In genomic region chr7:131235489-131236317, GRCh38 we compare ENCODE assay signal across 8 cellular contexts.
DNase-seq lines count a peak whose midpoint lies in the region; ATAC-seq and TF ChIP-seq lines count a peak whose summit lies in the region.

No MANE protein-coding gene starts in this region.

- DNase-seq in A172 (ENCODE audit: low spot score): peak; percentile 98
- peak; percentile 13 to 86 for DNase-seq in activated CD4-positive, alpha-beta T cell treated with anti-CD3 and anti-CD28 coated beads, Interleukin-2, amount 50 U/mL, for 24 hours (ENCODE audit: low read depth in 1 of 2, low spot score in 1 of 2)
- peak; percentile 86 for DNase-seq in dedifferentiated amniotic fluid mesenchymal stem cell (ENCODE audit: extremely low spot score)
- peak; percentile 64 for DNase-seq in natural killer cell
- DNase-seq in stimulated activated naive CD8-positive, alpha-beta T cell treated with anti-CD3 and anti-CD28 coated beads, Interleukin-15, amount 100 ng/mL, for 72 hours: peak; percentile 68 to 86

- H3K27me3 Mint-ChIP-seq in natural killer cell (ENCODE audit: low read depth in 2 of 2): no peaks in the 10 kb centered on the region
- no peaks in the 10 kb centered on the region for H3K27me3 Mint-ChIP-seq in stimulated activated naive CD8-positive, alpha-beta T cell treated with anti-CD3 and anti-CD28 coated beads, Interleukin-15, amount 100 ng/mL, for 72 hours

- TF ChIP-seq CTCF in natural killer cell (IDR thresholded peaks at IDR 0.05): no peak

- H3K36me3 ChIP-seq in KOPT-K1 (ENCODE audit: insufficient read depth, low read length): no peaks in the 10 kb centered on the region

- H3K27ac ChIP-seq in KOPT-K1 (ENCODE audit: low read depth, low read length, poor library complexity, severe bottlenecking): peak overlapping the region; percentile 30

- intact Hi-C loops in natural killer cell (cut with micrococcal nuclease): loop anchor here (5.0 kb wide), 2 partner anchors 92 to 323 kb away; partner anchors contain the start of gene MKLN1

- H3K9me3 ChIP-seq in KOPT-K1 (ENCODE audit: insufficient read depth, low read length, poor library complexity, severe bottlenecking): no peaks in the 10 kb centered on the region

- H3K4me1 Mint-ChIP-seq in natural killer cell: peaks cover 53 to 57% of the 10 kb centered on the region in 2 donors
- H3K4me1 Mint-ChIP-seq in stimulated activated naive CD8-positive, alpha-beta T cell treated with anti-CD3 and anti-CD28 coated beads, Interleukin-15, amount 100 ng/mL, for 72 hours: peaks cover 74% of the 10 kb centered on the region

- H3K27ac Mint-ChIP-seq in natural killer cell: peak overlapping the region; percentile 91 to 97
- peak overlapping the region; percentile 98 for H3K27ac Mint-ChIP-seq in stimulated activated naive CD8-positive, alpha-beta T cell treated with anti-CD3 and anti-CD28 coated beads, Interleukin-15, amount 100 ng/mL, for 72 hours

- peaks cover 0 to 3% of the 10 kb centered on the region in 2 donors for H3K9me3 Mint-ChIP-seq in natural killer cell
- peaks cover 0 to 13% of the 10 kb centered on the region in 2 donors for H3K9me3 Mint-ChIP-seq in stimulated activated naive CD8-positive, alpha-beta T cell treated with anti-CD3 and anti-CD28 coated beads, Interleukin-15, amount 100 ng/mL, for 72 hours

- H3K36me3 Mint-ChIP-seq in natural killer cell: no peaks in the 10 kb centered on the region

- ATAC-seq in natural killer cell: peak; percentile 63 to 81 (median 77)
- peak; percentile 91 for ATAC-seq in stimulated activated naive CD8-positive, alpha-beta T cell treated with anti-CD3 and anti-CD28 coated beads, Interleukin-15, amount 100 ng/mL, for 72 hours
- no peak for ATAC-seq in HG03039 (IDR thresholded peaks at IDR 0.05; ENCODE audit: unreplicated experiment)
- no peak for ATAC-seq in HG03565 (IDR thresholded peaks at IDR 0.05; ENCODE audit: unreplicated experiment)

- peak overlapping the region; percentile 65 for H3K4me3 Mint-ChIP-seq in natural killer cell
- peak overlapping the region; percentile 70 to 75 for H3K4me3 Mint-ChIP-seq in stimulated activated naive CD8-positive, alpha-beta T cell treated with anti-CD3 and anti-CD28 coated beads, Interleukin-15, amount 100 ng/mL, for 72 hours

Comparison
In these comparisons a context has a peak if more than half of its experiments do, and no peak if none do; other contexts are left out.
1. ATAC-seq: peak in natural killer cell (3 of 3) and stimulated activated naive CD8-positive, alpha-beta T cell treated with anti-CD3 and anti-CD28 coated beads, Interleukin-15, amount 100 ng/mL, for 72 hours (single experiment); none in HG03039 (single experiment) and HG03565 (single experiment).
2. Peak in every context shown above with its lines, with median percentiles within 50 percentile points of each other: DNase-seq.